ENCODE assay signal across 23 cellular contexts in the genomic region with DNA sequence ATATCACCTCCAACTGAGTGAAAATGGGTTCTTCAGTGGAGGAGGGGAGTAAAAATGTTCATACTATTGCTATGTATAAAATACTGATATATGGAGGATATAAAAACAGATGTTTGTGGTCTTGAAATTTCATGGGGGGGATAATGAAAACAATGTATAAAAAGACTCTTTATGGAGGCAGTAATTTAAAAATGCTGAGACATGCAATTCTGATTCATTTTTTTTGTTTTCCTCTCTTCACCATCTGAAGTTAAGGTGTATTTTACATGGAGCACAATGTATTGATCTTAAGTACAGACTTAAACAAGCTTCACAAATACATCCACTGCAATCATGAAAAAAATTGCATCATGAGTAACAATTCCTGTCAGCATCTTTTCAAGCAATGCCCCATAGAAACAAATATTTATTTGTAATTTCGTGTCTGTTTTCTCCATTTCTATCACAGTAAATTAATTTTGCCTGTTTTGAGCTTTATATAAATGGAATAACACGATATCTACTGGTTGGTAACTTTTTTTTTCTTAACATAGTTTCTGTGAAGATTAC.
"Had no signal": no experiment of that assay in that cellular context is flagged by ENCODE, and none has a peak within 500 bp of the region (broad histone marks: within the 10 kb centered on the region; RNA-seq: fewer than 3 reads in every experiment).

No MANE protein-coding gene starts in this region.

- FAIRE-seq: keratinocyte had no signal

- DNase-seq: effector CD8-positive, alpha-beta T cell; endodermal cell; foreskin fibroblast; gastrocnemius medialis; head of caudate nucleus; left ventricle myocardium superior; lower lobe of right lung; naive thymus-derived CD8-positive, alpha-beta T cell; nephron progenitor cell; nucleus accumbens; sigmoid colon; stimulated activated CD4-positive, alpha-beta T cell treated with anti-CD3 and anti-CD28 coated beads, Interleukin-2, amount 100 ng/mL, for 24 hours; stimulated activated CD4-positive, alpha-beta T cell treated with anti-CD3 and anti-CD28 coated beads, Interleukin-4, amount 100 ng/mL, for 24 hours; stimulated activated naive CD8-positive, alpha-beta T cell treated with anti-CD3 and anti-CD28 coated beads, Interleukin-15, Interleukin-2, amounts not matched to agents 100 U/mL and 50 U/mL, for 24 hours; substantia nigra; testis; tibial artery had no signal

- H3K27me3 ChIP-seq: gastrocnemius medialis, right atrium auricular region, sigmoid colon, testis, tibial artery had no signal

- H3K36me3 ChIP-seq: gastrocnemius medialis, lower lobe of right lung, prostate gland, right atrium auricular region, sigmoid colon, tibial artery had no signal

- ATAC-seq: esophagus mucosa; gastrocnemius medialis; left ventricle myocardium superior; lower lobe of right lung; naive thymus-derived CD8-positive, alpha-beta T cell; stimulated activated effector memory CD8-positive, alpha-beta T cell treated with anti-CD3 and anti-CD28 coated beads, Interleukin-12 subunit alpha, Interleukin-12 subunit beta, amount 100 ng/mL, for 72 hours; stimulated activated naive CD8-positive, alpha-beta T cell treated with anti-CD3 and anti-CD28 coated beads, Interleukin-15, Interleukin-2, amounts not matched to agents 100 U/mL and 50 U/mL, for 24 hours had no signal

- H3K9me3 ChIP-seq: gastrocnemius medialis, lower lobe of right lung, prostate gland, right atrium auricular region, sigmoid colon, testis, tibial artery had no signal

- H3K27ac ChIP-seq: epithelial cell of prostate, gastrocnemius medialis, lower lobe of right lung, prostate gland, right atrium auricular region, sigmoid colon, testis, tibial artery had no signal

- H3K4me1 ChIP-seq: gastrocnemius medialis, lower lobe of right lung, prostate gland, right atrium auricular region, sigmoid colon, testis, tibial artery had no signal

- H3K4me3 ChIP-seq: gastrocnemius medialis, lower lobe of right lung, prostate gland, right atrium auricular region, sigmoid colon, tibial artery had no signal
